ENCODE assay signal across 18 cellular contexts in genomic region chr9:33381231-33381791, GRCh38. TPM values are rescaled to one million over a fixed set of nuclear protein-coding genes. Genes with fewer than 3 reads are reported as not detected.
DNase-seq lines count a peak whose midpoint lies in the region; ATAC-seq, FAIRE-seq and TF ChIP-seq lines count a peak whose summit lies in the region.
"Had no signal": no experiment of that assay in that cellular context is flagged by ENCODE, and none has a peak within 500 bp of the region (broad histone marks: within the 10 kb centered on the region; RNA-seq: fewer than 3 reads in every experiment).

No MANE protein-coding gene starts in this region.

- no peak for TF ChIP-seq CTCF in HCT116 (IDR thresholded peaks at IDR 0.05 in 2 of 3, conservative IDR thresholded peaks at IDR 0.05 in 1 of 3; ENCODE audit: borderline replicate concordance in 1 of 3, insufficient read depth in 1 of 3, low read depth in 2 of 3, low read length in 2 of 3)
- no peak for TF ChIP-seq CTCF in endodermal cell (conservative IDR thresholded peaks at IDR 0.05)
- TF ChIP-seq CTCF in sigmoid colon (IDR thresholded peaks at IDR 0.05), result no peak

- H3K4me1 ChIP-seq in HCT116 (ENCODE audit: control insufficient read depth in 1 of 2, insufficient read depth in 2 of 2, low read length in 2 of 2) (peaks cover 6 to 12% of the 10 kb centered on the region in 2 experiments; a peak in 3 of 4 replicates), endodermal cell (ENCODE audit: control insufficient read depth, insufficient read depth, low read length) (no peaks in the 10 kb centered on the region), sigmoid colon (no peaks in the 10 kb centered on the region)

- no peaks in the 10 kb centered on the region for H4K20me1 ChIP-seq in HCT116 (ENCODE audit: insufficient read depth)

- TF ChIP-seq RAD21 in HCT116 (IDR thresholded peaks at IDR 0.05; ENCODE audit: low read depth), result no peak

- TF ChIP-seq EP300 in sigmoid colon (IDR thresholded peaks at IDR 0.05), result no peak

- peaks cover 7% of the 10 kb centered on the region for H3K4me1 Mint-ChIP-seq in endodermal cell
- no peaks in the 10 kb centered on the region for H3K4me1 Mint-ChIP-seq in T-helper 2 cell treated with Interferon-gamma antibody and Interleukin-4, amounts not matched to agents 5 μg/mL and 100 μg/mL, for 36 hours (ENCODE audit: low read depth)
- H3K4me1 Mint-ChIP-seq: activated CD4-positive, alpha-beta T cell treated with anti-CD3 and anti-CD28 coated beads, Interleukin-2, amount 10 ng/mL, durations not matched to agents 7 days and 5 days had no signal

- no peak for FAIRE-seq in HTR-8/SVneo (lab: Jason Lieb, UNC)

- H3K4me3 ChIP-seq in HCT116 (replicated peaks in 1 of 2; ENCODE audit: low read depth in 1 of 2, low read length in 2 of 2) (no peak overlapping the region), endodermal cell (ENCODE audit: low read length) (no peak overlapping the region), sigmoid colon (no peak overlapping the region)
- H3K4me3 ChIP-seq: ovary had no signal

- peak; percentile 78 for ATAC-seq in HCT116
- ATAC-seq in HG03354 (IDR thresholded peaks at IDR 0.05; ENCODE audit: poor library complexity, severe bottlenecking, unreplicated experiment), result no peak

- CTCF ChIA-PET in HCT116 (lab: Charles Lee), result interaction anchor here (0.9 to 2.2 kb wide), 4 partner anchors 10 to 85 kb away, joined by 3 to 5 read pairs (median 4); no protein-coding TSS in a partner anchor

- H3K27ac ChIP-seq in HCT116 (ENCODE audit: low read depth, low read length) (no peak overlapping the region), endodermal cell (ENCODE audit: low read depth, low read length) (peak overlapping the region; percentile 42), sigmoid colon (no peak overlapping the region)
- H3K27ac ChIP-seq: ovary had no signal

- no peaks in the 10 kb centered on the region for H3K27me3 Mint-ChIP-seq in endodermal cell (ENCODE audit: insufficient read depth)
- H3K27me3 Mint-ChIP-seq in T-helper 2 cell treated with Interferon-gamma antibody and Interleukin-4, amounts not matched to agents 5 μg/mL and 100 μg/mL, for 36 hours (ENCODE audit: low read depth), result no peaks in the 10 kb centered on the region
- H3K27me3 Mint-ChIP-seq: activated CD4-positive, alpha-beta T cell treated with anti-CD3 and anti-CD28 coated beads, Interleukin-2, amount 10 ng/mL, durations not matched to agents 7 days and 5 days had no signal

- no peak for DNase-seq in HCT116 (ENCODE audit: low read depth, low spot score)
- peak; percentile 94 for DNase-seq in endodermal cell
- peak; percentile 77 for DNase-seq in left kidney (ENCODE audit: low read depth, low spot score)
- peak; percentile 61 for DNase-seq in sigmoid colon
- no peak for DNase-seq in T-helper 2 cell treated with Interferon-gamma antibody and Interleukin-4, amounts not matched to agents 5 μg/mL and 100 μg/mL, for 36 hours (ENCODE audit: low spot score)
- no peak for DNase-seq in KG1 (lab: John Stamatoyannopoulos, UW)
- DNase-seq in HTR-8/SVneo (ENCODE audit: insufficient read length, low spot score), result no peak
- DNase-seq: activated CD4-positive, alpha-beta T cell treated with anti-CD3 and anti-CD28 coated beads, Interleukin-2, amount 10 ng/mL, durations not matched to agents 7 days and 5 days; amygdala; BE2C; effector CD8-positive, alpha-beta T cell; foreskin fibroblast; KBM-7; NCI-H146 had no signal

- H3K4me3 Mint-ChIP-seq in endodermal cell, result no peak overlapping the region
- no peak overlapping the region for H3K4me3 Mint-ChIP-seq in T-helper 2 cell treated with Interferon-gamma antibody and Interleukin-4, amounts not matched to agents 5 μg/mL and 100 μg/mL, for 36 hours
- H3K4me3 Mint-ChIP-seq: activated CD4-positive, alpha-beta T cell treated with anti-CD3 and anti-CD28 coated beads, Interleukin-2, amount 10 ng/mL, durations not matched to agents 7 days and 5 days; T-helper 1 cell treated with Interleukin-12 subunit alpha and Interleukin-12 subunit beta and Interleukin-4 antibody, amounts not matched to agents 30 μg/mL and 1 μg/mL, for 36 hours had no signal

- 44 to 46% methylated on average over 3 to 10 of the region's 11 CpGs for WGBS in endodermal cell (ENCODE audit: insufficient coverage in 1 of 2, insufficient read length in 1 of 2), 2 experiments
- 74% methylated on average over 11 of the region's 11 CpGs for WGBS in sigmoid colon, 2 donors

- H3K79me2 ChIP-seq in HCT116 (ENCODE audit: insufficient read depth, low read length), result no peaks in the 10 kb centered on the region

- H3K9ac ChIP-seq in HCT116 (ENCODE audit: low read length) (no peak overlapping the region), endodermal cell (ENCODE audit: extremely low read depth, low read length, poor library complexity, severe bottlenecking) (no peak overlapping the region)

- H3K36me3 Mint-ChIP-seq in endodermal cell (ENCODE audit: low read depth), result no peaks in the 10 kb centered on the region
- no peaks in the 10 kb centered on the region for H3K36me3 Mint-ChIP-seq in T-helper 2 cell treated with Interferon-gamma antibody and Interleukin-4, amounts not matched to agents 5 μg/mL and 100 μg/mL, for 36 hours (ENCODE audit: low read depth)

- H3K27ac Mint-ChIP-seq in endodermal cell, result peak overlapping the region; percentile 85
- H3K27ac Mint-ChIP-seq in T-helper 2 cell treated with Interferon-gamma antibody and Interleukin-4, amounts not matched to agents 5 μg/mL and 100 μg/mL, for 36 hours, result no peak overlapping the region
- H3K27ac Mint-ChIP-seq: activated CD4-positive, alpha-beta T cell treated with anti-CD3 and anti-CD28 coated beads, Interleukin-2, amount 10 ng/mL, durations not matched to agents 7 days and 5 days had no signal

- H3K36me3 ChIP-seq in HCT116 (ENCODE audit: control insufficient read depth in 1 of 2, insufficient read depth in 2 of 2, low read length in 2 of 2) (no peaks in the 10 kb centered on the region), endodermal cell (ENCODE audit: control insufficient read depth, insufficient read depth, low read length) (no peaks in the 10 kb centered on the region), sigmoid colon (no peaks in the 10 kb centered on the region)
- H3K36me3 ChIP-seq: BE2C, ovary had no signal

- RAD21 ChIA-PET in HCT116 (lab: Charles Lee; ENCODE audit: low non-redundant PET in 1 of 2, low total read pairs in 2 of 2, uncharacterized antibody in 2 of 2, unreplicated experiment in 2 of 2), result interaction anchor here (0.6 kb wide), 2 partner anchors 69 to 71 kb away, joined by 3 to 4 read pairs; no protein-coding TSS in a partner anchor

- H2AFZ ChIP-seq in HCT116 (ENCODE audit: low read depth, low read length, poor library complexity, severe bottlenecking), result no peak overlapping the region

- TF ChIP-seq POLR2A in HCT116 (IDR thresholded peaks at IDR 0.05; ENCODE audit: borderline replicate concordance, extremely low read depth, insufficient read depth, insufficient read length), result no peak
- no peak for TF ChIP-seq POLR2A in sigmoid colon (IDR thresholded peaks at IDR 0.05)

- no peaks in the 10 kb centered on the region for H3K9me3 Mint-ChIP-seq in endodermal cell
- H3K9me3 Mint-ChIP-seq in T-helper 2 cell treated with Interferon-gamma antibody and Interleukin-4, amounts not matched to agents 5 μg/mL and 100 μg/mL, for 36 hours, result no peaks in the 10 kb centered on the region
- H3K9me3 Mint-ChIP-seq: activated CD4-positive, alpha-beta T cell treated with anti-CD3 and anti-CD28 coated beads, Interleukin-2, amount 10 ng/mL, durations not matched to agents 7 days and 5 days; T-helper 1 cell treated with Interleukin-12 subunit alpha and Interleukin-12 subunit beta and Interleukin-4 antibody, amounts not matched to agents 30 μg/mL and 1 μg/mL, for 36 hours had no signal

- H3K9me3 ChIP-seq in HCT116 (ENCODE audit: control insufficient read depth in 1 of 2, insufficient read depth in 1 of 2, low read depth in 1 of 2, low read length in 2 of 2) (no peaks in the 10 kb centered on the region), endodermal cell (ENCODE audit: control insufficient read depth, low read length) (no peaks in the 10 kb centered on the region), sigmoid colon (no peaks in the 10 kb centered on the region)
- H3K9me3 ChIP-seq: BE2C, ovary had no signal

- POLR2A ChIA-PET in HCT116 (lab: Charles Lee), result no interaction called here

- H3K27me3 ChIP-seq in HCT116 (ENCODE audit: insufficient read depth, low read length) (no peaks in the 10 kb centered on the region), endodermal cell (ENCODE audit: control insufficient read depth, insufficient read depth, low read length, poor library complexity, severe bottlenecking) (no peaks in the 10 kb centered on the region), sigmoid colon (no peaks in the 10 kb centered on the region)
- H3K27me3 ChIP-seq: BE2C, ovary had no signal

- no peak overlapping the region for H3K4me2 ChIP-seq in HCT116 (ENCODE audit: low read length)

- intact Hi-C loops in HCT116 (cut with micrococcal nuclease) (no loop called here), sigmoid colon (cut with DNase I) (no loop called here)

- no peaks in the 10 kb centered on the region for H3K9me2 ChIP-seq in HCT116 (ENCODE audit: insufficient read depth)

- no TSS peak for BruUV-seq in HCT116 (replicated peaks; lab: Mats Ljungman, UMichigan)

TF ChIP-seq in HCT116, 20 proteins besides CTCF, POLR2A, EP300 and RAD21:
- no peak for TF ChIP-seq ELF1 (IDR thresholded peaks at IDR 0.05; ENCODE audit: borderline replicate concordance, low read depth)
- TF ChIP-seq SRF (IDR thresholded peaks at IDR 0.05; ENCODE audit: low read depth), result no peak
- TF ChIP-seq CBX3 (IDR thresholded peaks at IDR 0.05; ENCODE audit: low read depth), result no peak
- no peak for TF ChIP-seq POLR2AphosphoS5 (IDR thresholded peaks at IDR 0.05; ENCODE audit: low read depth, low read length)
- TF ChIP-seq EZH2 (IDR thresholded peaks at IDR 0.05), result no peak
- TF ChIP-seq EZH2phosphoT487 (IDR thresholded peaks at IDR 0.05; ENCODE audit: borderline replicate concordance), result no peak
TF ChIP-seq in HCT116: peak in this region for 0.

RNA-seq across cellular contexts. Expression of gene AQP7, which starts 21.1 kb away (rescaled TPM):
- total RNA-seq in HCT116 (2021; ENCODE audit: unreplicated experiment), result 0.96 TPM
- 0.20 and 0.21 TPM in 2 replicates for polyA plus RNA-seq in HCT116 (2012)
- under 1 TPM in 1 of 2 donors, not detected in 1; 0.38 TPM for total RNA-seq in endodermal cell
- not detected for polyA plus RNA-seq in endodermal cell (2013, experiment 1 of 2)
- 0.37 TPM for polyA plus RNA-seq in endodermal cell (2013, experiment 2 of 2)
- total RNA-seq in sigmoid colon, result 1 to 10 TPM in 2 of 4 donors, under 1 TPM in 1, not detected in 1; 0.33 to 8.6 (median 2.8) TPM
- polyA plus RNA-seq in sigmoid colon, result 10 to 100 TPM in 1 of 3 donors, 1 to 10 TPM in 2; 2.4 to 14.6 (median 8.6) TPM
- total RNA-seq: NCI-H460 had no signal

Comparison
In these comparisons a context has a peak if more than half of its experiments do, and no peak if none do; other contexts are left out.
1. DNase-seq: peak in endodermal cell (single experiment), left kidney (single experiment) and sigmoid colon (single experiment); none in HCT116 (single experiment), T-helper 2 cell treated with Interferon-gamma antibody and Interleukin-4, amounts not matched to agents 5 μg/mL and 100 μg/mL, for 36 hours (single experiment), KG1 (single experiment) and HTR-8/SVneo (single experiment).